13 cellular contexts compared by ENCODE assay signal in the genomic region with DNA sequence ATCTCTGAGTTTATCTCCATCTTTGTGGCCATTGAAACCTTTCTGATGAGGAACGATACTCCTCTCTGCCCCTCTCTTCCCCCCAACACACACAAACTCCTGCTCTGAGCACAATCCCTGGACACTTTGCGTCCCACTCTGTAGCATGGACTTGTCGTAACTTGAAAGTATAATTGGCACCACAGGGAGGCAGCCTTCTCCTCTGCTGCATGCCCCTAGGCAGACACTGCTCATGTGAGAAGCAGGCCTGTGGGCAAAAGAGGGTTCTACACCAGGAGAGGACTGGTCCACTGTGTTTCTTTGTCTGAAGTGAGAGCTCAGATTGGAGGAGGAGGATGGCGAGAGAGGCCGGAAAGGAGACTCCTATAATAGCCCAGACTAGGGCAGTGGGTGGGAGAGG. TPM values are rescaled to one million over a fixed set of nuclear protein-coding genes. Genes with fewer than 3 reads are reported as not detected.
DNase-seq lines count a peak whose midpoint lies in the region; ATAC-seq and TF ChIP-seq lines count a peak whose summit lies in the region.
"Had no signal": no experiment of that assay in that cellular context is flagged by ENCODE, and none has a peak within 500 bp of the region (broad histone marks: within the 10 kb centered on the region; RNA-seq: fewer than 3 reads in every experiment).

No MANE protein-coding gene starts in this region.

- H3K9me3 ChIP-seq in endodermal cell (ENCODE audit: control insufficient read depth, low read length), result no peaks in the 10 kb centered on the region
- H3K9me3 ChIP-seq in right cardiac atrium (ENCODE audit: control insufficient read depth, low read length), result no peaks in the 10 kb centered on the region
- H3K9me3 ChIP-seq: vagina had no signal

- peaks cover 16% of the 10 kb centered on the region for H3K4me1 Mint-ChIP-seq in activated T-cell treated with anti-CD3 and anti-CD28 coated beads, Interleukin-2, amount 50 U/mL, for 72 hours (ENCODE audit: low read depth)
- peaks cover 29% of the 10 kb centered on the region for H3K4me1 Mint-ChIP-seq in endodermal cell
- H3K4me1 Mint-ChIP-seq in nephron progenitor cell, result peaks cover 38% of the 10 kb centered on the region

- H3K4me3 ChIP-seq in endodermal cell (ENCODE audit: low read length) (no peak overlapping the region), retinal pigment epithelial cell (ENCODE audit: low read length) (no peak overlapping the region), right cardiac atrium (ENCODE audit: low read length) (no peak overlapping the region)
- H3K4me3 ChIP-seq: vagina had no signal

- H3K9ac ChIP-seq in endodermal cell (ENCODE audit: extremely low read depth, low read length, poor library complexity, severe bottlenecking), result no peak overlapping the region

- H3K4me1 ChIP-seq in endodermal cell (ENCODE audit: control insufficient read depth, insufficient read depth, low read length), result peaks cover 10% of the 10 kb centered on the region
- H3K4me1 ChIP-seq in right cardiac atrium (ENCODE audit: control insufficient read depth, insufficient read depth, low read length), result no peaks in the 10 kb centered on the region

- H3K9me3 Mint-ChIP-seq in activated T-cell treated with anti-CD3 and anti-CD28 coated beads, Interleukin-2, amount 50 U/mL, for 72 hours, result no peaks in the 10 kb centered on the region
- H3K9me3 Mint-ChIP-seq in endodermal cell, result no peaks in the 10 kb centered on the region
- no peaks in the 10 kb centered on the region for H3K9me3 Mint-ChIP-seq in nephron progenitor cell
- H3K9me3 Mint-ChIP-seq: central memory CD8-positive, alpha-beta T cell; memory B cell had no signal

- TF ChIP-seq CTCF in endodermal cell (conservative IDR thresholded peaks at IDR 0.05), result peak; percentile 40
- TF ChIP-seq CTCF in retinal pigment epithelial cell (conservative IDR thresholded peaks at IDR 0.05; ENCODE audit: low read depth, low read length), result peak; percentile 19
- TF ChIP-seq CTCF in nephron progenitor cell (IDR thresholded peaks at IDR 0.05), result no peak

- WGBS in endodermal cell (ENCODE audit: insufficient coverage in 1 of 2, insufficient read length in 1 of 2), 2 experiments, result 91 to 92% methylated on average over 2 to 5 of the region's 5 CpGs
- WGBS in right cardiac atrium, result 78% methylated on average over 5 of the region's 5 CpGs

- H3K4me3 Mint-ChIP-seq in activated T-cell treated with anti-CD3 and anti-CD28 coated beads, Interleukin-2, amount 50 U/mL, for 72 hours, result no peak overlapping the region
- H3K4me3 Mint-ChIP-seq in endodermal cell (no peak overlapping the region), nephron progenitor cell (no peak overlapping the region)
- H3K4me3 Mint-ChIP-seq: central memory CD8-positive, alpha-beta T cell; memory B cell had no signal

- H3K27ac ChIP-seq in endodermal cell (ENCODE audit: low read depth, low read length) (no peak overlapping the region), right cardiac atrium (ENCODE audit: low read length) (no peak overlapping the region)
- H3K27ac ChIP-seq: vagina had no signal

- H3K36me3 ChIP-seq in endodermal cell (ENCODE audit: control insufficient read depth, insufficient read depth, low read length), result no peaks in the 10 kb centered on the region
- H3K36me3 ChIP-seq: vagina had no signal

- no peak for ATAC-seq in activated T-cell treated with anti-CD3 and anti-CD28 coated beads, Interleukin-2, amount 50 U/mL, for 72 hours (replicated peaks in 1 of 2)
- no peak for ATAC-seq in right cardiac atrium

- no peaks in the 10 kb centered on the region for H3K27me3 ChIP-seq in endodermal cell (ENCODE audit: control insufficient read depth, insufficient read depth, low read length, poor library complexity, severe bottlenecking)
- H3K27me3 ChIP-seq in right cardiac atrium (ENCODE audit: control insufficient read depth, insufficient read depth), result no peaks in the 10 kb centered on the region
- H3K27me3 ChIP-seq: vagina had no signal

- peak; percentile 18 to 19 for DNase-seq in activated T-cell treated with anti-CD3 and anti-CD28 coated beads, Interleukin-2, amount 50 U/mL, for 72 hours
- no peak for DNase-seq in activated T-cell treated with anti-CD3 and anti-CD28 coated beads, Interleukin-2, amount 50 U/mL, for 48 hours
- DNase-seq in NCI-H146 (lab: John Stamatoyannopoulos, UW) (peak; percentile 78), endodermal cell (no peak), retinal pigment epithelial cell (ENCODE audit: low read depth) (no peak), ecto neural progenitor cell (ENCODE audit: low spot score) (no peak), right cardiac atrium (no peak), nephron progenitor cell (no peak)
- DNase-seq: KG1, retina had no signal

- intact Hi-C loops in right cardiac atrium (cut with DNase I), result no loop called here

- H3K27ac Mint-ChIP-seq in activated T-cell treated with anti-CD3 and anti-CD28 coated beads, Interleukin-2, amount 50 U/mL, for 72 hours, result no peak overlapping the region
- H3K27ac Mint-ChIP-seq in endodermal cell (no peak overlapping the region), nephron progenitor cell (no peak overlapping the region)
- H3K27ac Mint-ChIP-seq: memory B cell had no signal

- no peaks in the 10 kb centered on the region for H3K27me3 Mint-ChIP-seq in activated T-cell treated with anti-CD3 and anti-CD28 coated beads, Interleukin-2, amount 50 U/mL, for 72 hours (ENCODE audit: low read depth)
- H3K27me3 Mint-ChIP-seq in endodermal cell (ENCODE audit: insufficient read depth), result peaks cover 4% of the 10 kb centered on the region
- peaks cover 26% of the 10 kb centered on the region for H3K27me3 Mint-ChIP-seq in nephron progenitor cell (ENCODE audit: low read depth, poor library complexity)
- H3K27me3 Mint-ChIP-seq: central memory CD8-positive, alpha-beta T cell; memory B cell had no signal

- H3K36me3 Mint-ChIP-seq in activated T-cell treated with anti-CD3 and anti-CD28 coated beads, Interleukin-2, amount 50 U/mL, for 72 hours (ENCODE audit: insufficient read depth in 2 of 2), result no peaks in the 10 kb centered on the region
- H3K36me3 Mint-ChIP-seq in endodermal cell (ENCODE audit: low read depth) (no peaks in the 10 kb centered on the region), nephron progenitor cell (ENCODE audit: low read depth) (no peaks in the 10 kb centered on the region)
- H3K36me3 Mint-ChIP-seq: memory B cell had no signal

RNA-seq across cellular contexts. Expression of gene PARS2, which starts 3.8 kb away (rescaled TPM):
- total RNA-seq in activated T-cell treated with anti-CD3 and anti-CD28 coated beads, Interleukin-2, amount 50 U/mL, for 72 hours, result 1 to 10 TPM; 5.5 to 7.3 TPM
- total RNA-seq in endodermal cell, result 1 to 10 TPM; 8.9 to 9.1 TPM
- 8.7 TPM for polyA plus RNA-seq in endodermal cell (2013, experiment 1 of 2)
- polyA plus RNA-seq in endodermal cell (2013, experiment 2 of 2), result 7.0 TPM
- total RNA-seq in right cardiac atrium, result 1 to 10 TPM; 2.9 to 3.7 (median 3.3) TPM
- polyA plus RNA-seq in right cardiac atrium, result 2.0 TPM

RNA-seq across cellular contexts. Expression of gene TTC22, which starts 33.0 kb away (rescaled TPM):
- total RNA-seq in activated T-cell treated with anti-CD3 and anti-CD28 coated beads, Interleukin-2, amount 50 U/mL, for 72 hours, result 10 to 100 TPM; 13.3 to 15.3 TPM
- total RNA-seq in endodermal cell (under 1 TPM; 0.44 to 0.53 TPM), right cardiac atrium (under 1 TPM in 3 of 4 donors, not detected in 1; 0.06 to 0.17 (median 0.09) TPM)
- polyA plus RNA-seq in endodermal cell (2013, experiment 1 of 2), result 0.11 TPM
- polyA plus RNA-seq in endodermal cell (2013, experiment 2 of 2), result not detected
- 0.05 TPM for polyA plus RNA-seq in right cardiac atrium

RNA-seq across cellular contexts. Expression of gene TTC4, which starts 52.4 kb away (rescaled TPM):
- total RNA-seq in activated T-cell treated with anti-CD3 and anti-CD28 coated beads, Interleukin-2, amount 50 U/mL, for 72 hours, result 10 to 100 TPM; 32.7 to 38.7 TPM
- total RNA-seq in endodermal cell (10 to 100 TPM; 23.1 to 28.3 TPM), right cardiac atrium (10 to 100 TPM; 11.3 to 14.5 (median 13.3) TPM)
- 28.9 TPM for polyA plus RNA-seq in endodermal cell (2013, experiment 1 of 2)
- polyA plus RNA-seq in endodermal cell (2013, experiment 2 of 2), result 26.4 TPM
- 10.1 TPM for polyA plus RNA-seq in right cardiac atrium

Comparison
In these comparisons a context has a peak if more than half of its experiments do, and no peak if none do; other contexts are left out.
1. DNase-seq: peak in activated T-cell treated with anti-CD3 and anti-CD28 coated beads, Interleukin-2, amount 50 U/mL, for 72 hours (2 of 2) and NCI-H146 (single experiment); none in activated T-cell treated with anti-CD3 and anti-CD28 coated beads, Interleukin-2, amount 50 U/mL, for 48 hours (0 of 2), endodermal cell (single experiment), retinal pigment epithelial cell (single experiment), ecto neural progenitor cell (single experiment), right cardiac atrium (0 of 3) and nephron progenitor cell (single experiment).
2. RNA of gene TTC22, which starts 33.0 kb away (total RNA-seq): 13.3 to 15.3 TPM in activated T-cell treated with anti-CD3 and anti-CD28 coated beads, Interleukin-2, amount 50 U/mL, for 72 hours; 0.44 to 0.53 TPM in endodermal cell and 0.06 to 0.17 TPM in right cardiac atrium; every median in the first group is over 4 times any median in the second.